19 cellular contexts compared by ENCODE assay signal in the genomic region with DNA sequence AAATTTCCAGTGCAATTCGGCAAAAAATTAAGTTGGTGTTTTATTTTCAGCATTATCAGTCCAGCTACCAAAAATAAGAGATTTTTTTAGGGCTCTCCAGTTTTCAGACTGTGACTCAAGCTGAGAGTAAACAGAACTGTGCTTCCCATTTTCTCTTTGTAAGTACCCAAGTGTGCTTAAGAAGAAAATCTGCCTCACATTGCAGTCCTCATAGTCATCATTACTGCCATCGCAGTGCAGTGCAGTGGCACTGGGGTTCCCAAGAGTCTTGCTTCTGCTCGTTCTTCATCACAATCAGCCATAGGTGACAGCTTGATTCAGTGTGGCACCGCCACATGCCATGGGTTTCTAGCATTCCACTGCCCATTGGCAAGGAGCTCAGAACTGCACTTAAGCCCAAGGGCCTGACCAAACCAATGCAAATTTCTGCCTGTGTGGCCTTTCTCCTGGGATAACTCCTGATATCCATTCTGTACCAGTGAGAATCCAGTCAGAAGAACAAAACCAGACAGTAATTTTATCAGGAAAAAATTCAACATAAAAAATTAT. TPM values are rescaled to one million over a fixed set of nuclear protein-coding genes. Genes with fewer than 3 reads are reported as not detected.
DNase-seq lines count a peak whose midpoint lies in the region; ATAC-seq, FAIRE-seq and TF ChIP-seq lines count a peak whose summit lies in the region.
"Had no signal": no experiment of that assay in that cellular context is flagged by ENCODE, and none has a peak within 500 bp of the region (broad histone marks: within the 10 kb centered on the region; RNA-seq: fewer than 3 reads in every experiment).

No MANE protein-coding gene starts in this region.

- DNase-seq in CD1c-positive myeloid dendritic cell (ENCODE audit: extremely low spot score) (peak; percentile 5), HFFc6 (peak; percentile 73), astrocyte of the hippocampus (ENCODE audit: low read depth, low spot score) (peak; percentile 28), osteoblast (ENCODE audit: insufficient read length, low spot score, missing footprints) (no peak), T-cell (no peak), pancreas (no peak)
- no peak for DNase-seq in activated CD4-positive, alpha-beta T cell treated with anti-CD3 and anti-CD28 coated beads for 48 hours
- DNase-seq in stimulated activated CD4-positive, alpha-beta T cell treated with anti-CD3 and anti-CD28 coated beads, Interleukin-2, amount 100 ng/mL, for 48 hours, result no peak
- DNase-seq: AML-193, COR-L47, DMS153, H9, KG1, NCI-H1436 treated with DMSO at 0.1 percent for 48 hours, NCI-H2081, NCI-H510A treated with DMSO at 0.1 percent for 48 hours had no signal

- H3K9me3 ChIP-seq in osteoblast (ENCODE audit: low read depth, low read length) (no peaks in the 10 kb centered on the region), pancreas (no peaks in the 10 kb centered on the region)

- no peak overlapping the region for H3K4me3 ChIP-seq in osteoblast (ENCODE audit: insufficient read depth, low read length)
- H3K4me3 ChIP-seq in pancreas, result no peak overlapping the region
- H3K4me3 ChIP-seq: SK-N-MC had no signal

- H3K4me1 ChIP-seq in osteoblast (ENCODE audit: insufficient read depth, low read length) (peaks cover 65% of the 10 kb centered on the region), pancreas (no peaks in the 10 kb centered on the region)

- H3K27ac Mint-ChIP-seq in HFFc6 (peak overlapping the region; percentile 73), T-cell (no peak overlapping the region)
- H3K27ac Mint-ChIP-seq: CD14-positive monocyte, H9 had no signal

- no peak for ATAC-seq in T-cell (replicated peaks in 1 of 4)
- ATAC-seq in pancreas, result no peak
- ATAC-seq: Panc1 had no signal

- H3K9me3 Mint-ChIP-seq in HFFc6, result peaks cover 18% of the 10 kb centered on the region
- H3K9me3 Mint-ChIP-seq in T-cell, result no peaks in the 10 kb centered on the region

- WGBS in pancreas, 2 donors, result 66 to 72% methylated on average over 4 of the region's 4 CpGs

- no peaks in the 10 kb centered on the region for H3K27me3 ChIP-seq in osteoblast (ENCODE audit: insufficient read depth, low read length)
- no peaks in the 10 kb centered on the region for H3K27me3 ChIP-seq in pancreas

- no peaks in the 10 kb centered on the region for H4K20me1 ChIP-seq in osteoblast (ENCODE audit: insufficient read depth, low read length)

- H3K27me3 Mint-ChIP-seq in HFFc6 (ENCODE audit: insufficient read depth) (no peaks in the 10 kb centered on the region; the same call in 1 of the 2 replicates), T-cell (peaks cover 31 to 34% of the 10 kb centered on the region in 2 donors)

- CTCF ChIA-PET in T-cell (lab: Charles Lee), result no interaction called here

- peaks cover 25% of the 10 kb centered on the region for H3K36me3 Mint-ChIP-seq in HFFc6 (ENCODE audit: low read depth)
- H3K36me3 Mint-ChIP-seq in T-cell, result no peaks in the 10 kb centered on the region
- H3K36me3 Mint-ChIP-seq: CD14-positive monocyte had no signal

- intact Hi-C loops in pancreas (cut with DNase I), result no loop called here

- peak overlapping the region; percentile 33 for H3K4me2 ChIP-seq in osteoblast (ENCODE audit: insufficient read depth, low read length)

- no peaks in the 10 kb centered on the region for H3K79me2 ChIP-seq in osteoblast (ENCODE audit: insufficient read depth, low read length)

- TF ChIP-seq CTCF in HFFc6 (IDR thresholded peaks at IDR 0.05), result no peak
- no peak for TF ChIP-seq CTCF in osteoblast (IDR thresholded peaks at IDR 0.05; ENCODE audit: extremely low read depth, low read depth, low read length)
- TF ChIP-seq CTCF in pancreas (IDR thresholded peaks at IDR 0.05), result no peak

- peak overlapping the region; percentile 13; the same call in 1 of the 2 replicates for H3K4me3 Mint-ChIP-seq in HFFc6
- H3K4me3 Mint-ChIP-seq in T-cell, result no peak overlapping the region
- H3K4me3 Mint-ChIP-seq: CD14-positive monocyte, H9 had no signal

- H3K27ac ChIP-seq in osteoblast (ENCODE audit: low read depth, low read length) (peak overlapping the region; percentile 44), pancreas (no peak overlapping the region)
- H3K27ac ChIP-seq: SK-N-MC had no signal

- no peak overlapping the region for H2AFZ ChIP-seq in osteoblast (ENCODE audit: low read length)

- H3K36me3 ChIP-seq in osteoblast (ENCODE audit: insufficient read depth, low read length) (no peaks in the 10 kb centered on the region), pancreas (no peaks in the 10 kb centered on the region)

- no peak for FAIRE-seq in pancreas (lab: Jason Lieb, UNC)

- H3K4me1 Mint-ChIP-seq in HFFc6 (ENCODE audit: low read depth), result peaks cover 96% of the 10 kb centered on the region
- peaks cover 0 to 3% (median 0%) of the 10 kb centered on the region in 3 donors for H3K4me1 Mint-ChIP-seq in T-cell
- H3K4me1 Mint-ChIP-seq: CD14-positive monocyte had no signal

- POLR2A ChIA-PET in T-cell (lab: Charles Lee), result no interaction called here

RNA-seq across cellular contexts. Expression of a gene that starts 25.6 kb away (rescaled TPM):
- total RNA-seq in HFFc6 (2021; fragmentation: NEBNext Ultra II Directional; extraction: Animal tissue kit (Norgen Biotek cat#: 25700)), result 10 to 100 TPM; 52.5 to 97.5 (median 59.3) TPM
- total RNA-seq in osteoblast, result 52.7 and 54.3 TPM in 2 replicates
- total RNA-seq in T-cell, result 10 to 100 TPM; 34.6 to 40.7 (median 39.1) TPM
- 10 to 100 TPM; 12.7 to 20.0 (median 16.4) TPM for total RNA-seq in pancreas
- 1 to 10 TPM; 3.8 to 4.1 TPM for polyA plus RNA-seq in pancreas

RNA-seq across cellular contexts. Expression of a gene that starts 45.6 kb away (rescaled TPM):
- not detected for total RNA-seq in HFFc6 (2021; fragmentation: NEBNext Ultra II Directional; extraction: Animal tissue kit (Norgen Biotek cat#: 25700))
- total RNA-seq in osteoblast (not detected in 2 replicates), T-cell (not detected), pancreas (under 1 TPM in 1 of 6 donors, not detected in 5; 0.09 TPM)
- under 1 TPM in 1 of 2 donors, not detected in 1; 0.47 TPM for polyA plus RNA-seq in pancreas
- total RNA-seq: H9 had no signal
- polyA plus RNA-seq: CD14-positive monocyte had no signal

RNA-seq across cellular contexts. Expression of a gene that starts 49.3 kb away (rescaled TPM):
- total RNA-seq in HFFc6 (2021; fragmentation: NEBNext Ultra II Directional; extraction: Animal tissue kit (Norgen Biotek cat#: 25700)), result not detected
- total RNA-seq in osteoblast (not detected in 2 replicates), T-cell (not detected), pancreas (under 1 TPM in 1 of 6 donors, not detected in 5; 0.28 TPM)
- polyA plus RNA-seq in pancreas, result not detected
- total RNA-seq: H9 had no signal
- polyA plus RNA-seq: CD14-positive monocyte had no signal

Comparison
In these comparisons a context has a peak if more than half of its experiments do, and no peak if none do; other contexts are left out.
1. DNase-seq: peak in CD1c-positive myeloid dendritic cell (single experiment), HFFc6 (single experiment) and astrocyte of the hippocampus (single experiment); none in osteoblast (single experiment), T-cell (0 of 34), pancreas (0 of 6), activated CD4-positive, alpha-beta T cell treated with anti-CD3 and anti-CD28 coated beads for 48 hours (single experiment) and stimulated activated CD4-positive, alpha-beta T cell treated with anti-CD3 and anti-CD28 coated beads, Interleukin-2, amount 100 ng/mL, for 48 hours (0 of 2).